Comparison of ENCODE assay signal across 13 cellular contexts in genomic region chr2:207467716-207468347, GRCh38.
DNase-seq lines count a peak whose midpoint lies in the region; ATAC-seq and TF ChIP-seq lines count a peak whose summit lies in the region.
"Had no signal": no experiment of that assay in that cellular context is flagged by ENCODE, and none has a peak within 500 bp of the region (broad histone marks: within the 10 kb centered on the region; RNA-seq: fewer than 3 reads in every experiment).

No MANE protein-coding gene starts in this region.

- H3K36me3 ChIP-seq in GM23248 (ENCODE audit: low read depth) (no peaks in the 10 kb centered on the region), mesenchymal stem cell (ENCODE audit: control insufficient read depth in 1 of 2, insufficient read depth in 2 of 2, low read depth in 1 of 2, low read length in 2 of 2) (no peaks in the 10 kb centered on the region)

- 5 to 9% methylated on average over 6 of the region's 6 CpGs for WGBS in GM23248 (ENCODE audit: low coverage in 1 of 2, low lambda C conversion rate in 2 of 2, missing lambda C conversion rate in 2 of 2), 2 experiments
- 42% methylated on average over 6 of the region's 6 CpGs for WGBS in mesenchymal stem cell

- H3K4me3 Mint-ChIP-seq in activated CD4-positive, alpha-beta memory T cell treated with anti-CD3 and anti-CD28 coated beads for 36 hours: no peak overlapping the region
- H3K4me3 Mint-ChIP-seq in CD4-positive, alpha-beta T cell: no peak overlapping the region
- H3K4me3 Mint-ChIP-seq: activated B cell treated with CpG ODN at 0.5 μM for 24 hours; dendritic cell treated with granulocyte-macrophage colony-stimulating factor and Interleukin-4, amounts not matched to agents 40 ng/mL and 50 ng/mL, for 4 days had no signal

- H4K91ac ChIP-seq in mesenchymal stem cell (ENCODE audit: low read length): peak overlapping the region; percentile 78

- H3K9me3 ChIP-seq in GM23248 (ENCODE audit: low read depth) (no peaks in the 10 kb centered on the region), mesenchymal stem cell (ENCODE audit: control insufficient read depth, low read length) (no peaks in the 10 kb centered on the region)
- H3K9me3 ChIP-seq in CD4-positive, alpha-beta T cell (ENCODE audit: control insufficient read depth, low read length): no peaks in the 10 kb centered on the region

- DNase-seq in GM12864 (ENCODE audit: low read depth) (peak; percentile 38), GM23248 (peak; percentile 90), mesenchymal stem cell (peak; percentile 68), cortex of kidney (lab: John Stamatoyannopoulos, UW) (no peak), NOMO-1 (lab: John Stamatoyannopoulos, UW; ENCODE audit: unreplicated experiment in 2 of 2) (no peak), iPS-NIHi7 (ENCODE audit: extremely low spot score) (no peak)
- DNase-seq in activated CD4-positive, alpha-beta memory T cell treated with anti-CD3 and anti-CD28 coated beads for 36 hours: peak; percentile 15
- DNase-seq in CD4-positive, alpha-beta T cell: no peak
- DNase-seq: activated B cell treated with CpG ODN at 0.5 μM for 24 hours; NCI-H345; stimulated activated CD4-positive, alpha-beta T cell treated with anti-CD3 and anti-CD28 coated beads, Interleukin-2, amount 100 ng/mL, for 24 hours had no signal

- peak overlapping the region; percentile 70 for H2BK15ac ChIP-seq in mesenchymal stem cell (ENCODE audit: low read depth, poor library complexity, severe bottlenecking)

- H3K4me1 Mint-ChIP-seq in activated CD4-positive, alpha-beta memory T cell treated with anti-CD3 and anti-CD28 coated beads for 36 hours (ENCODE audit: low read depth): peaks cover 24% of the 10 kb centered on the region
- H3K4me1 Mint-ChIP-seq in CD4-positive, alpha-beta T cell (ENCODE audit: low read depth): peaks cover under 1% of the 10 kb centered on the region
- H3K4me1 Mint-ChIP-seq: activated B cell treated with CpG ODN at 0.5 μM for 24 hours had no signal

- no peak overlapping the region for H2AK5ac ChIP-seq in mesenchymal stem cell (ENCODE audit: low read length, severe bottlenecking)

- in situ Hi-C loops in GM23248 (cut with MboI): no loop called here

- H3K4ac ChIP-seq in mesenchymal stem cell (ENCODE audit: low read depth in 1 of 2, low read length in 2 of 2): peak overlapping the region; percentile 47 to 80

- peak overlapping the region; percentile 59 for H3K9ac ChIP-seq in GM23248
- peak overlapping the region; percentile 71 for H3K9ac ChIP-seq in mesenchymal stem cell (ENCODE audit: low read length)

- no peak overlapping the region for H4K8ac ChIP-seq in mesenchymal stem cell (ENCODE audit: low read length)

- H3K4me1 ChIP-seq in GM23248 (ENCODE audit: insufficient read depth): peaks cover 51% of the 10 kb centered on the region
- peaks cover 3% of the 10 kb centered on the region for H3K4me1 ChIP-seq in mesenchymal stem cell (ENCODE audit: control insufficient read depth, insufficient read depth, low read depth, low read length)

- H3K4me3 ChIP-seq in GM12864 (ENCODE audit: low read depth, low read length): no peak overlapping the region
- H3K4me3 ChIP-seq in GM23248: peak overlapping the region; percentile 26; the same call in 1 of the 2 replicates
- no peak overlapping the region for H3K4me3 ChIP-seq in mesenchymal stem cell (ENCODE audit: insufficient read depth in 1 of 2, low read depth in 1 of 2, low read length in 2 of 2)
- H3K4me3 ChIP-seq: lung had no signal

- CTCF ChIA-PET in activated CD4-positive, alpha-beta memory T cell treated with anti-CD3 and anti-CD28 coated beads for 36 hours (lab: Charles Lee): no interaction called here
- CTCF ChIA-PET in CD4-positive, alpha-beta T cell (lab: Charles Lee): no interaction called here

- H2AFZ ChIP-seq in GM23248 (peak overlapping the region; percentile 54), mesenchymal stem cell (ENCODE audit: low read depth, low read length) (no peak overlapping the region)

- intact Hi-C loops in activated CD4-positive, alpha-beta memory T cell treated with anti-CD3 and anti-CD28 coated beads for 36 hours (cut with micrococcal nuclease): no loop called here
- intact Hi-C loops in CD4-positive, alpha-beta T cell (cut with DNase I, micrococcal nuclease): no loop called here

- no peak overlapping the region for H2BK5ac ChIP-seq in mesenchymal stem cell (ENCODE audit: low read depth, low read length, poor library complexity, severe bottlenecking)

- POLR2A ChIA-PET in activated CD4-positive, alpha-beta memory T cell treated with anti-CD3 and anti-CD28 coated beads for 36 hours (lab: Charles Lee): interaction anchor here (0.6 kb wide), 1 partner anchor 326 kb away, joined by 3 read pairs; no protein-coding TSS in a partner anchor
- POLR2A ChIA-PET in CD4-positive, alpha-beta T cell (lab: Charles Lee): no interaction called here

- H3K27ac ChIP-seq in GM23248: peak overlapping the region; percentile 85
- H3K27ac ChIP-seq in mesenchymal stem cell (ENCODE audit: low read length, poor library complexity, severe bottlenecking): no peak overlapping the region
- no peak overlapping the region for H3K27ac ChIP-seq in CD4-positive, alpha-beta T cell (ENCODE audit: low read depth, low read length)

- no peaks in the 10 kb centered on the region for H3K27me3 ChIP-seq in GM23248 (replicated peaks; ENCODE audit: insufficient read depth)
- no peaks in the 10 kb centered on the region for H3K27me3 ChIP-seq in mesenchymal stem cell (ENCODE audit: control insufficient read depth in 1 of 2, insufficient read depth in 1 of 2, low read length in 2 of 2)
- H3K27me3 ChIP-seq in CD4-positive, alpha-beta T cell (ENCODE audit: control insufficient read depth, insufficient read depth, low read length): no peaks in the 10 kb centered on the region

- peak overlapping the region; percentile 77 to 81 for H3K18ac ChIP-seq in mesenchymal stem cell (ENCODE audit: low read depth in 1 of 2, low read length in 2 of 2)

- H3K79me2 ChIP-seq in GM23248 (ENCODE audit: insufficient read depth): no peaks in the 10 kb centered on the region

- H3K79me1 ChIP-seq in mesenchymal stem cell (replicated peaks; ENCODE audit: low read length, poor library complexity, severe bottlenecking): no peaks in the 10 kb centered on the region

- H3K27ac Mint-ChIP-seq in activated CD4-positive, alpha-beta memory T cell treated with anti-CD3 and anti-CD28 coated beads for 36 hours: peak overlapping the region; percentile 55
- H3K27ac Mint-ChIP-seq in CD4-positive, alpha-beta T cell: no peak overlapping the region
- H3K27ac Mint-ChIP-seq: activated B cell treated with CpG ODN at 0.5 μM for 24 hours; dendritic cell treated with granulocyte-macrophage colony-stimulating factor and Interleukin-4, amounts not matched to agents 40 ng/mL and 50 ng/mL, for 4 days had no signal

- no peak overlapping the region for H3K23ac ChIP-seq in mesenchymal stem cell (ENCODE audit: low read length in 2 of 2)

- no peak overlapping the region for H3K14ac ChIP-seq in mesenchymal stem cell (ENCODE audit: low read length in 2 of 2)

- no peaks in the 10 kb centered on the region for H4K20me1 ChIP-seq in GM23248 (ENCODE audit: insufficient read depth)

- no peaks in the 10 kb centered on the region for H3K9me3 Mint-ChIP-seq in activated CD4-positive, alpha-beta memory T cell treated with anti-CD3 and anti-CD28 coated beads for 36 hours
- H3K9me3 Mint-ChIP-seq in CD4-positive, alpha-beta T cell: no peaks in the 10 kb centered on the region
- H3K9me3 Mint-ChIP-seq: activated B cell treated with CpG ODN at 0.5 μM for 24 hours; dendritic cell treated with granulocyte-macrophage colony-stimulating factor and Interleukin-4, amounts not matched to agents 40 ng/mL and 50 ng/mL, for 4 days had no signal

- ATAC-seq in CD4-positive, alpha-beta T cell (ENCODE audit: poor library complexity): no peak

- peak overlapping the region; percentile 69 for H3K4me2 ChIP-seq in GM23248 (ENCODE audit: unreplicated experiment)
- H3K4me2 ChIP-seq in mesenchymal stem cell (ENCODE audit: low read length, poor library complexity, severe bottlenecking): no peak overlapping the region

- no peaks in the 10 kb centered on the region for H3K27me3 Mint-ChIP-seq in activated CD4-positive, alpha-beta memory T cell treated with anti-CD3 and anti-CD28 coated beads for 36 hours
- no peaks in the 10 kb centered on the region for H3K27me3 Mint-ChIP-seq in CD4-positive, alpha-beta T cell
- H3K27me3 Mint-ChIP-seq: activated B cell treated with CpG ODN at 0.5 μM for 24 hours; dendritic cell treated with granulocyte-macrophage colony-stimulating factor and Interleukin-4, amounts not matched to agents 40 ng/mL and 50 ng/mL, for 4 days had no signal

- no peaks in the 10 kb centered on the region for H3K36me3 Mint-ChIP-seq in activated CD4-positive, alpha-beta memory T cell treated with anti-CD3 and anti-CD28 coated beads for 36 hours
- no peaks in the 10 kb centered on the region for H3K36me3 Mint-ChIP-seq in CD4-positive, alpha-beta T cell (ENCODE audit: low read depth)

- H3F3A ChIP-seq in GM23248 (ENCODE audit: insufficient read depth): peaks cover 29% of the 10 kb centered on the region; the same call in 1 of the 2 replicates

- H2BK12ac ChIP-seq in mesenchymal stem cell (ENCODE audit: low read length in 2 of 2): peak overlapping the region; percentile 75 to 90

- H3K9me2 ChIP-seq in GM23248 (ENCODE audit: insufficient read depth): no peaks in the 10 kb centered on the region

- no peak for TF ChIP-seq CTCF in GM12864 (IDR thresholded peaks at IDR 0.05; ENCODE audit: low read depth, low read length, missing control alignments)
- no peak for TF ChIP-seq CTCF in CD4-positive, alpha-beta T cell (IDR thresholded peaks at IDR 0.05)

- H2BK120ac ChIP-seq in mesenchymal stem cell (ENCODE audit: low read depth, low read length): no peak overlapping the region

Comparison
In these comparisons a context has a peak if more than half of its experiments do, and no peak if none do; other contexts are left out.
1. DNase-seq: peak in GM12864 (single experiment), GM23248 (single experiment), activated CD4-positive, alpha-beta memory T cell treated with anti-CD3 and anti-CD28 coated beads for 36 hours (single experiment) and mesenchymal stem cell (single experiment); none in cortex of kidney (single experiment), CD4-positive, alpha-beta T cell (0 of 10), NOMO-1 (0 of 2) and iPS-NIHi7 (single experiment).